9 cellular contexts compared by ENCODE assay signal in the genomic region with DNA sequence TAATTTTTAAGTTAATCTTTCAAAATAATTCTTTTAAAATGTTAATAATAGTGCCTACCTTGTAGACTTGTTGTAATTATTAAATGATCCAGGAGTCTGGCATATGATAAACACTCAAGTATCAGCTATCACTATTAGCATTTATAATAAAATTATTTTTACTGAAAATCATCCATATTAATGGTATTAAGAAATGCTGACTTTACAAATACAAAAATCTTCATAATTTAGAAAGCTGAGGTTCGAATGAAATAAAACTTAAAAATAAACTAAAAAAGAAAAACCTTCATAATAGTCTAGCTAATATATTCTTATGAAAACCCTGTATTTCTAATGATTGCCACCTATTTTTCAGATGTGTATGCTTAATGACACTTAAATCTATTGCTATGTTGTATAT. TPM values are rescaled to one million over a fixed set of nuclear protein-coding genes. Genes with fewer than 3 reads are reported as not detected.
"Had no signal": no experiment of that assay in that cellular context is flagged by ENCODE, and none has a peak within 500 bp of the region (broad histone marks: within the 10 kb centered on the region; RNA-seq: fewer than 3 reads in every experiment).

No MANE protein-coding gene starts in this region.

- H2AFZ ChIP-seq: GM23248 had no signal

- H3K9ac ChIP-seq: GM23248 had no signal

- H3K9me3 ChIP-seq: HAP-1 had no signal

- H3K36me3 ChIP-seq: HAP-1 had no signal

- H3K27ac ChIP-seq: GM23248, HL-60 had no signal

- H3K4me1 ChIP-seq: HAP-1 had no signal

- ATAC-seq: HCT116 had no signal

- DNase-seq: GM23248, GOT3, H7, HFFc6, KG1 had no signal

- H3K4me3 ChIP-seq: GM23248, HAP-1 had no signal

RNA-seq across cellular contexts. Expression of a gene that starts 5.2 kb away (rescaled TPM):
- total RNA-seq: HT1080 had no signal
